Comparison of ENCODE assay signal across 9 cellular contexts in genomic region chr13:101144808-101145419, GRCh38.
DNase-seq lines count a peak whose midpoint lies in the region; ATAC-seq, FAIRE-seq and TF ChIP-seq lines count a peak whose summit lies in the region.
"Had no signal": no experiment of that assay in that cellular context is flagged by ENCODE, and none has a peak within 500 bp of the region (broad histone marks: within the 10 kb centered on the region; RNA-seq: fewer than 3 reads in every experiment).

No MANE protein-coding gene starts in this region.

- CTCF ChIA-PET in Panc1 (lab: Charles Lee): interaction anchor here (0.5 to 1.5 kb wide), 8 partner anchors 330 to 1101 kb away, joined by 3 to 4 read pairs (median 3); no protein-coding TSS in a partner anchor

- no peaks in the 10 kb centered on the region; the same call in 1 of the 2 replicates for H3K4me1 ChIP-seq in Panc1 (ENCODE audit: control insufficient read depth, insufficient read depth, low read length)

- no peaks in the 10 kb centered on the region for H3K27me3 ChIP-seq in Panc1 (ENCODE audit: control insufficient read depth, insufficient read depth, low read length)

- no TSS peak for BruUV-seq in Panc1 (replicated peaks; lab: Mats Ljungman, UMichigan)

- H3K4me1 Mint-ChIP-seq in nephron: no peaks in the 10 kb centered on the region

- in situ Hi-C loops in Panc1 (cut with HindIII; ENCODE audit: low pct_unique_long_range_greater_than_20kb, low sequenced_read_pairs): no loop called here

- TF ChIP-seq CTCF in Panc1 (IDR thresholded peaks at IDR 0.05) (peak; percentile 40; the same call in 1 of the 2 replicates), nephron (IDR thresholded peaks at IDR 0.05; ENCODE audit: unreplicated experiment in 3 of 3) (peak; percentile 74 to 78 (median 76))

- H3K27ac Mint-ChIP-seq in nephron: no peak overlapping the region
- H3K27ac Mint-ChIP-seq: stimulated activated naive CD8-positive, alpha-beta T cell treated with anti-CD3 and anti-CD28 coated beads, Interleukin-15, Interleukin-2, amounts not matched to agents 100 ng/mL and 50 ng/mL, for 24 hours had no signal

- no peak overlapping the region for H3K27ac ChIP-seq in Panc1 (ENCODE audit: low read length)

- H3K27me3 Mint-ChIP-seq in nephron (ENCODE audit: low read depth): peaks cover 4% of the 10 kb centered on the region

- H3K4me3 ChIP-seq in Panc1 (ENCODE audit: low read depth in 2 of 2, low read length in 2 of 2): no peak overlapping the region

- no peak for FAIRE-seq in HTR-8/SVneo (lab: Jason Lieb, UNC)

- POLR2A ChIA-PET in Panc1 (lab: Charles Lee): no interaction called here

- H3K36me3 ChIP-seq in Panc1 (ENCODE audit: control insufficient read depth, insufficient read depth, low read length): no peaks in the 10 kb centered on the region

- ATAC-seq in GM19455 (IDR thresholded peaks at IDR 0.05; ENCODE audit: unreplicated experiment) (peak; percentile 76), Panc1 (no peak)

- intact Hi-C loops in Panc1 (cut with micrococcal nuclease; ENCODE audit: unreplicated experiment): loop anchor here (5.0 kb wide), 3 partner anchors 307 to 797 kb away; partner anchors contain the start of gene ITGBL1

- no peaks in the 10 kb centered on the region for H3K9me3 ChIP-seq in Panc1 (ENCODE audit: control insufficient read depth, insufficient read depth, low read depth, low read length)

- no peak overlapping the region for H3K4me3 Mint-ChIP-seq in nephron
- H3K4me3 Mint-ChIP-seq: stimulated activated naive CD8-positive, alpha-beta T cell treated with anti-CD3 and anti-CD28 coated beads, Interleukin-15, Interleukin-2, amounts not matched to agents 100 ng/mL and 50 ng/mL, for 24 hours had no signal

- no peaks in the 10 kb centered on the region for H3K9me3 Mint-ChIP-seq in nephron
- H3K9me3 Mint-ChIP-seq: stimulated activated naive CD8-positive, alpha-beta T cell treated with anti-CD3 and anti-CD28 coated beads, Interleukin-15, Interleukin-2, amounts not matched to agents 100 ng/mL and 50 ng/mL, for 24 hours had no signal

- DNase-seq in activated CD4-positive, alpha-beta T cell treated with anti-CD3 and anti-CD28 coated beads for 48 hours: peak; percentile 13
- no peak for DNase-seq in activated CD4-positive, alpha-beta T cell treated with anti-CD3 and anti-CD28 coated beads, Interleukin-2, amount 50 U/mL, for 4 hours
- DNase-seq in HTR-8/SVneo (ENCODE audit: insufficient read length, low spot score): peak; percentile 18
- DNase-seq in Panc1 (ENCODE audit: low read depth, low spot score): no peak
- peak; percentile 16 for DNase-seq in effector CD4-positive, alpha-beta T cell
- no peak for DNase-seq in GOT3 (lab: John Stamatoyannopoulos, UW)

- no peaks in the 10 kb centered on the region for H3K36me3 Mint-ChIP-seq in nephron (ENCODE audit: low read depth)

Comparison
In these comparisons a context has a peak if more than half of its experiments do, and no peak if none do; other contexts are left out.
1. DNase-seq: peak in activated CD4-positive, alpha-beta T cell treated with anti-CD3 and anti-CD28 coated beads for 48 hours (single experiment), HTR-8/SVneo (single experiment) and effector CD4-positive, alpha-beta T cell (single experiment); none in activated CD4-positive, alpha-beta T cell treated with anti-CD3 and anti-CD28 coated beads, Interleukin-2, amount 50 U/mL, for 4 hours (0 of 2), Panc1 (single experiment) and GOT3 (single experiment).